In genomic region chr13:30615851-30616311, GRCh38 we compare ENCODE assay signal across 8 cellular contexts. TPM values are rescaled to one million over a fixed set of nuclear protein-coding genes. Genes with fewer than 3 reads are reported as not detected.
A peak's percentile ranks its signal among the peaks of the same experiment; 100 is the strongest.
DNase-seq lines count a peak whose midpoint lies in the region; ATAC-seq and TF ChIP-seq lines count a peak whose summit lies in the region.

No MANE protein-coding gene starts in this region.

- H3K4me3 ChIP-seq in GM06990 (replicated peaks; ENCODE audit: low read depth, low read length) (peak overlapping the region; percentile 97), neural cell (ENCODE audit: low read length) (peak overlapping the region; percentile 83)

- peaks cover 22% of the 10 kb centered on the region for H3K4me1 Mint-ChIP-seq in stimulated activated memory B cell treated with anti-CD40 and anti-IgM and Interleukin-4, amounts not matched to agents 10 μg/mL and 1 μg/mL and 100 μg/mL, for 72 hours
- H3K4me1 Mint-ChIP-seq in nephron progenitor cell: peaks cover 11% of the 10 kb centered on the region

- no peak for DNase-seq in GM06990 (ENCODE audit: extremely low read depth, insufficient read length)
- DNase-seq in NCI-H2227 treated with DMSO at 0.1 percent for 48 hours (lab: John Stamatoyannopoulos, UW): peak; percentile 30
- DNase-seq in dermis microvascular lymphatic vessel endothelial cell (ENCODE audit: low read depth in 2 of 2): peak; percentile 45 to 61
- no peak for DNase-seq in middle frontal gyrus (ENCODE audit: extremely low spot score, low spot score)
- no peak for DNase-seq in nephron progenitor cell

- peaks cover 58% of the 10 kb centered on the region for H3K79me2 ChIP-seq in neural cell (replicated peaks; ENCODE audit: insufficient read depth, low read length)

- no peaks in the 10 kb centered on the region for H3K27me3 Mint-ChIP-seq in stimulated activated memory B cell treated with anti-CD40 and anti-IgM and Interleukin-4, amounts not matched to agents 10 μg/mL and 1 μg/mL and 100 μg/mL, for 72 hours
- no peaks in the 10 kb centered on the region for H3K27me3 Mint-ChIP-seq in nephron progenitor cell (ENCODE audit: low read depth, poor library complexity)

- no peaks in the 10 kb centered on the region for H3K9me3 Mint-ChIP-seq in stimulated activated memory B cell treated with anti-CD40 and anti-IgM and Interleukin-4, amounts not matched to agents 10 μg/mL and 1 μg/mL and 100 μg/mL, for 72 hours
- no peaks in the 10 kb centered on the region for H3K9me3 Mint-ChIP-seq in nephron progenitor cell

- ATAC-seq in GM21423 (IDR thresholded peaks at IDR 0.05; ENCODE audit: unreplicated experiment): no peak
- no peak for ATAC-seq in stimulated activated memory B cell treated with anti-CD40 and anti-IgM and Interleukin-4, amounts not matched to agents 10 μg/mL and 1 μg/mL and 100 μg/mL, for 72 hours

- no peaks in the 10 kb centered on the region; the same call in 1 of the 2 replicates for H3K36me3 ChIP-seq in GM06990 (ENCODE audit: control insufficient read depth, insufficient read depth, low read length)
- H3K36me3 ChIP-seq in neural cell (ENCODE audit: insufficient read depth, low read length): no peaks in the 10 kb centered on the region

- peaks cover 5% of the 10 kb centered on the region for H3K36me3 Mint-ChIP-seq in stimulated activated memory B cell treated with anti-CD40 and anti-IgM and Interleukin-4, amounts not matched to agents 10 μg/mL and 1 μg/mL and 100 μg/mL, for 72 hours
- peaks cover 5% of the 10 kb centered on the region for H3K36me3 Mint-ChIP-seq in nephron progenitor cell (ENCODE audit: low read depth)

- H3K27ac ChIP-seq in neural cell (ENCODE audit: low read length): peak overlapping the region; percentile 95

- no peaks in the 10 kb centered on the region for H3K9me3 ChIP-seq in neural cell (ENCODE audit: low read length)

- TF ChIP-seq CTCF in GM06990 (IDR thresholded peaks at IDR 0.05; ENCODE audit: insufficient read depth, low read length, poor library complexity, severe bottlenecking) (no peak), neural cell (IDR thresholded peaks at IDR 0.05; ENCODE audit: poor library complexity, severe bottlenecking) (no peak), nephron progenitor cell (IDR thresholded peaks at IDR 0.05) (no peak)

- H3F3A ChIP-seq in neural cell (ENCODE audit: insufficient read depth, low read length, poor library complexity, severe bottlenecking): no peaks in the 10 kb centered on the region

- H3K9me2 ChIP-seq in neural cell (ENCODE audit: insufficient read depth, low read length): no peaks in the 10 kb centered on the region

- H3K9ac ChIP-seq in neural cell (ENCODE audit: low read length): peak overlapping the region; percentile 86

- no peak overlapping the region for H2AFZ ChIP-seq in neural cell (ENCODE audit: low read depth, low read length)

- H3K4me2 ChIP-seq in neural cell (ENCODE audit: low read length): peak overlapping the region; percentile 90

- TF ChIP-seq RAD21 in neural cell (conservative IDR thresholded peaks at IDR 0.05): no peak

- H3K27ac Mint-ChIP-seq in stimulated activated memory B cell treated with anti-CD40 and anti-IgM and Interleukin-4, amounts not matched to agents 10 μg/mL and 1 μg/mL and 100 μg/mL, for 72 hours: no peak overlapping the region
- no peak overlapping the region for H3K27ac Mint-ChIP-seq in nephron progenitor cell

- H3K27me3 ChIP-seq in GM06990 (replicated peaks; ENCODE audit: control insufficient read depth, insufficient read depth, low read length) (no peaks in the 10 kb centered on the region), neural cell (ENCODE audit: insufficient read depth, low read depth, low read length) (no peaks in the 10 kb centered on the region)

- H4K20me1 ChIP-seq in neural cell (ENCODE audit: insufficient read depth): no peaks in the 10 kb centered on the region

- H3K4me3 Mint-ChIP-seq in stimulated activated memory B cell treated with anti-CD40 and anti-IgM and Interleukin-4, amounts not matched to agents 10 μg/mL and 1 μg/mL and 100 μg/mL, for 72 hours: no peak overlapping the region
- H3K4me3 Mint-ChIP-seq in nephron progenitor cell: no peak overlapping the region

- no peak for TF ChIP-seq EP300 in neural cell (conservative IDR thresholded peaks at IDR 0.05; ENCODE audit: poor library complexity, severe bottlenecking)

TF ChIP-seq in neural cell, 6 proteins besides CTCF, POLR2A, EP300 and RAD21:
- no peak for TF ChIP-seq POLR2AphosphoS5 (IDR thresholded peaks at IDR 0.05)
- no peak for TF ChIP-seq EZH2 (IDR thresholded peaks at IDR 0.05; ENCODE audit: borderline replicate concordance, insufficient read depth, low read length, poor library complexity, severe bottlenecking)
- no peak for TF ChIP-seq SMC3 (conservative IDR thresholded peaks at IDR 0.05; ENCODE audit: poor library complexity)
- TF ChIP-seq MXI1 (conservative IDR thresholded peaks at IDR 0.05; ENCODE audit: poor library complexity, severe bottlenecking): no peak
- no peak for TF ChIP-seq TAF1 (IDR thresholded peaks at IDR 0.05; ENCODE audit: low read depth)

RNA-seq across cellular contexts. Expression of gene USPL1, which starts 1.8 kb away (rescaled TPM):
- total RNA-seq in dermis microvascular lymphatic vessel endothelial cell: 8.0 and 10.2 TPM in 2 replicates
- polyA plus RNA-seq in neural cell: 60.1 and 67.1 TPM in 2 replicates
- 83.5 and 89.1 TPM in 2 replicates for polyA minus RNA-seq in neural cell

Comparison
In these comparisons a context has a peak if more than half of its experiments do, and no peak if none do; other contexts are left out.
1. DNase-seq: peak in NCI-H2227 treated with DMSO at 0.1 percent for 48 hours (single experiment) and dermis microvascular lymphatic vessel endothelial cell (2 of 2); none in GM06990 (single experiment), middle frontal gyrus (single experiment) and nephron progenitor cell (single experiment).